18 cellular contexts compared by ENCODE assay signal in genomic region chr11:74000307-74000630, GRCh38. TPM values are rescaled to one million over a fixed set of nuclear protein-coding genes. Genes with fewer than 3 reads are reported as not detected.
DNase-seq lines count a peak whose midpoint lies in the region; ATAC-seq and TF ChIP-seq lines count a peak whose summit lies in the region.
"Had no signal": no experiment of that assay in that cellular context is flagged by ENCODE, and none has a peak within 500 bp of the region (broad histone marks: within the 10 kb centered on the region; RNA-seq: fewer than 3 reads in every experiment).

No MANE protein-coding gene starts in this region.

- H3K27me3 Mint-ChIP-seq in stimulated activated naive CD8-positive, alpha-beta T cell treated with anti-CD3 and anti-CD28 coated beads, Interleukin-15, Interleukin-2, amounts not matched to agents 100 ng/mL and 50 ng/mL, for 24 hours, result no peaks in the 10 kb centered on the region
- no peaks in the 10 kb centered on the region for H3K27me3 Mint-ChIP-seq in activated naive CD8-positive, alpha-beta T cell treated with anti-CD3 and anti-CD28 coated beads, Interleukin-2, amount 50 U/mL, for 24 hours
- no peaks in the 10 kb centered on the region for H3K27me3 Mint-ChIP-seq in natural killer cell (ENCODE audit: low read depth in 2 of 2)
- H3K27me3 Mint-ChIP-seq: activated naive CD4-positive, alpha-beta T cell treated with anti-CD3 and anti-CD28 coated beads, Interleukin-2, amount 50 U/mL, for 24 hours; dendritic cell treated with granulocyte-macrophage colony-stimulating factor and Interleukin-4, amounts not matched to agents 40 ng/mL and 50 ng/mL, for 4 days had no signal

- H3K9me3 Mint-ChIP-seq in stimulated activated naive CD8-positive, alpha-beta T cell treated with anti-CD3 and anti-CD28 coated beads, Interleukin-15, Interleukin-2, amounts not matched to agents 100 ng/mL and 50 ng/mL, for 24 hours, result no peaks in the 10 kb centered on the region
- no peaks in the 10 kb centered on the region for H3K9me3 Mint-ChIP-seq in activated naive CD8-positive, alpha-beta T cell treated with anti-CD3 and anti-CD28 coated beads, Interleukin-2, amount 50 U/mL, for 24 hours
- H3K9me3 Mint-ChIP-seq in natural killer cell, result no peaks in the 10 kb centered on the region
- H3K9me3 Mint-ChIP-seq: activated naive CD4-positive, alpha-beta T cell treated with anti-CD3 and anti-CD28 coated beads, Interleukin-2, amount 50 U/mL, for 24 hours; dendritic cell treated with granulocyte-macrophage colony-stimulating factor and Interleukin-4, amounts not matched to agents 40 ng/mL and 50 ng/mL, for 4 days had no signal

- H3K27ac Mint-ChIP-seq in stimulated activated naive CD8-positive, alpha-beta T cell treated with anti-CD3 and anti-CD28 coated beads, Interleukin-15, Interleukin-2, amounts not matched to agents 100 ng/mL and 50 ng/mL, for 24 hours, result peak overlapping the region; percentile 27
- peak overlapping the region; percentile 68 for H3K27ac Mint-ChIP-seq in activated naive CD8-positive, alpha-beta T cell treated with anti-CD3 and anti-CD28 coated beads, Interleukin-2, amount 50 U/mL, for 24 hours
- peak overlapping the region; percentile 91 to 93 for H3K27ac Mint-ChIP-seq in natural killer cell
- H3K27ac Mint-ChIP-seq: activated naive CD4-positive, alpha-beta T cell treated with anti-CD3 and anti-CD28 coated beads, Interleukin-2, amount 50 U/mL, for 24 hours had no signal

- intact Hi-C loops in natural killer cell (cut with micrococcal nuclease), result no loop called here

- peaks cover 78% of the 10 kb centered on the region for H3K4me1 Mint-ChIP-seq in stimulated activated naive CD8-positive, alpha-beta T cell treated with anti-CD3 and anti-CD28 coated beads, Interleukin-15, Interleukin-2, amounts not matched to agents 100 ng/mL and 50 ng/mL, for 24 hours (ENCODE audit: low read depth)
- peaks cover 72% of the 10 kb centered on the region for H3K4me1 Mint-ChIP-seq in activated naive CD8-positive, alpha-beta T cell treated with anti-CD3 and anti-CD28 coated beads, Interleukin-2, amount 50 U/mL, for 24 hours
- H3K4me1 Mint-ChIP-seq in natural killer cell, result peaks cover 79 to 90% of the 10 kb centered on the region in 2 donors

- H3K4me3 Mint-ChIP-seq in stimulated activated naive CD8-positive, alpha-beta T cell treated with anti-CD3 and anti-CD28 coated beads, Interleukin-15, Interleukin-2, amounts not matched to agents 100 ng/mL and 50 ng/mL, for 24 hours, result no peak overlapping the region
- H3K4me3 Mint-ChIP-seq in activated naive CD8-positive, alpha-beta T cell treated with anti-CD3 and anti-CD28 coated beads, Interleukin-2, amount 50 U/mL, for 24 hours, result no peak overlapping the region
- H3K4me3 Mint-ChIP-seq in natural killer cell, result peak overlapping the region; percentile 37
- H3K4me3 Mint-ChIP-seq: dendritic cell treated with granulocyte-macrophage colony-stimulating factor and Interleukin-4, amounts not matched to agents 40 ng/mL and 50 ng/mL, for 4 days had no signal

- TF ChIP-seq CTCF in natural killer cell (IDR thresholded peaks at IDR 0.05), result no peak

- ATAC-seq in stimulated activated naive CD8-positive, alpha-beta T cell treated with anti-CD3 and anti-CD28 coated beads, Interleukin-15, Interleukin-2, amounts not matched to agents 100 U/mL and 50 U/mL, for 24 hours, result no peak
- ATAC-seq in activated naive CD8-positive, alpha-beta T cell treated with anti-CD3 and anti-CD28 coated beads, Interleukin-2, amount 50 U/mL, for 24 hours, result no peak
- no peak for ATAC-seq in natural killer cell
- ATAC-seq in GM21381 (IDR thresholded peaks at IDR 0.05; ENCODE audit: unreplicated experiment), result no peak
- ATAC-seq: HCT116 had no signal

- no peak for DNase-seq in stimulated activated naive CD8-positive, alpha-beta T cell treated with anti-CD3 and anti-CD28 coated beads, Interleukin-15, Interleukin-2, amounts not matched to agents 100 U/mL and 50 U/mL, for 24 hours
- DNase-seq in activated naive CD8-positive, alpha-beta T cell treated with anti-CD3 and anti-CD28 coated beads, Interleukin-2, amount 50 U/mL, for 24 hours, result no peak
- no peak for DNase-seq in natural killer cell
- no peak for DNase-seq in stimulated activated CD4-positive, alpha-beta T cell treated with anti-CD3 and anti-CD28 coated beads, Interleukin-4, amount 100 ng/mL, for 24 hours
- DNase-seq in GM19240 (ENCODE audit: insufficient read length, low spot score), result no peak
- DNase-seq: C1 segment of cervical spinal cord, NCI-H1105 treated with DMSO at 0.1 percent for 48 hours, NCI-H526 treated with DMSO at 0.1 percent for 48 hours had no signal

- H3K36me3 Mint-ChIP-seq in stimulated activated naive CD8-positive, alpha-beta T cell treated with anti-CD3 and anti-CD28 coated beads, Interleukin-15, Interleukin-2, amounts not matched to agents 100 ng/mL and 50 ng/mL, for 24 hours (ENCODE audit: low read depth), result peaks cover 11% of the 10 kb centered on the region
- H3K36me3 Mint-ChIP-seq in activated naive CD8-positive, alpha-beta T cell treated with anti-CD3 and anti-CD28 coated beads, Interleukin-2, amount 50 U/mL, for 24 hours (ENCODE audit: low read depth), result peaks cover 4% of the 10 kb centered on the region
- no peaks in the 10 kb centered on the region for H3K36me3 Mint-ChIP-seq in natural killer cell

RNA-seq across cellular contexts. Expression of gene UCP3, which starts 8.6 kb away (rescaled TPM):
- total RNA-seq in natural killer cell, result 1 to 10 TPM; 7.8 to 8.6 (median 8.5) TPM

RNA-seq across cellular contexts. Expression of gene UCP2, which starts 17.6 kb away (rescaled TPM):
- 100 to 1,000 TPM; 463 to 946 (median 562) TPM for total RNA-seq in natural killer cell

RNA-seq across cellular contexts. Expression of gene DNAJB13, which starts 49.4 kb away (rescaled TPM):
- under 1 TPM in 1 of 3 donors, not detected in 2; 0.45 TPM for total RNA-seq in natural killer cell
- total RNA-seq: cardiac septum, frontal cortex, M059J, mesenteric fat pad, subcutaneous adipose tissue had no signal

Comparison
In these comparisons a context has a peak if more than half of its experiments do, and no peak if none do; other contexts are left out.
1. H3K27ac Mint-ChIP-seq: peak in every context shown above with its lines; median percentile 92 in natural killer cell; 68 in activated naive CD8-positive, alpha-beta T cell treated with anti-CD3 and anti-CD28 coated beads, Interleukin-2, amount 50 U/mL, for 24 hours; 27 in stimulated activated naive CD8-positive, alpha-beta T cell treated with anti-CD3 and anti-CD28 coated beads, Interleukin-15, Interleukin-2, amounts not matched to agents 100 ng/mL and 50 ng/mL, for 24 hours.